In the genomic region with DNA sequence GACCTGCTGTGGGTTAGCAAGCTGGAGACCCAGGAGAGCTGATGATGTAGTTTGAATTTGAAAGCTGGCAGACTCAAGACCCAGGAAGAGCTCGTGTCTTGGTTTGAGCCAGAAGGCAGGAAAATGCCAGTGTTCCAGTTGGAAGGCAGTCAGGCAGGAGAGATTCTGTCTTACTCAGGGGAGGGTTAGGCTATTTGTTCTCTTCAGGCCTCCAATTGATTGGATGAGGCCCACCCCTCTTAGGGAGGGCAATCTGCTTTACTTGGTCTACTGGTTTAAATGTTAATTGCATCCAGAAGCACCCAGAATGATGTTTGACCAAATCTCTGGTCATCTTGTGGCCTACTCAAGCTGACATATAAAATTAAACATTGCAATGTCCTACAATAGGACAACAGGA, we compare ENCODE assay signal across 18 cellular contexts.
"Had no signal": no experiment of that assay in that cellular context is flagged by ENCODE, and none has a peak within 500 bp of the region (broad histone marks: within the 10 kb centered on the region; RNA-seq: fewer than 3 reads in every experiment).

No MANE protein-coding gene starts in this region.

- H3K4me3 ChIP-seq: esophagus squamous epithelium, gastroesophageal sphincter, lung, right atrium auricular region had no signal

- H3K4me1 ChIP-seq: esophagus squamous epithelium, gastroesophageal sphincter, right atrium auricular region had no signal

- H3K9me3 ChIP-seq: esophagus squamous epithelium, gastroesophageal sphincter, neutrophil, right atrium auricular region had no signal

- H3K9me3 Mint-ChIP-seq: natural killer cell treated with Interleukin-12 subunit alpha and Interleukin-12 subunit beta and Interleukin-15 and Interleukin-18, amount 100 ng/mL, for 72 hours had no signal

- H3K27me3 ChIP-seq: gastroesophageal sphincter, right atrium auricular region had no signal

- H3K27ac Mint-ChIP-seq: natural killer cell treated with Interleukin-12 subunit alpha and Interleukin-12 subunit beta and Interleukin-15 and Interleukin-18, amount 100 ng/mL, for 72 hours; type B pancreatic cell had no signal

- ATAC-seq: gastroesophageal sphincter; left colon; left ventricle myocardium superior; natural killer cell treated with Interleukin-12 subunit alpha and Interleukin-12 subunit beta and Interleukin-15 and Interleukin-18, amount 100 ng/mL, for 72 hours had no signal

- H3K27ac ChIP-seq: epithelial cell of prostate, esophagus squamous epithelium, gastroesophageal sphincter, neutrophil, right atrium auricular region had no signal

- H3K36me3 ChIP-seq: esophagus squamous epithelium, gastroesophageal sphincter, neutrophil, right atrium auricular region had no signal

- H3K36me3 Mint-ChIP-seq: natural killer cell treated with Interleukin-12 subunit alpha and Interleukin-12 subunit beta and Interleukin-15 and Interleukin-18, amount 100 ng/mL, for 72 hours; type B pancreatic cell had no signal

- H3K4me3 Mint-ChIP-seq: natural killer cell treated with Interleukin-12 subunit alpha and Interleukin-12 subunit beta and Interleukin-15 and Interleukin-18, amount 100 ng/mL, for 72 hours; type B pancreatic cell had no signal

- DNase-seq: cortex of kidney; effector memory CD4-positive, alpha-beta T cell; esophagus squamous epithelium; foreskin fibroblast; left colon; left ventricle myocardium superior; mesenchymal stem cell; midbrain; small intestine; stimulated activated CD4-positive, alpha-beta T cell treated with anti-CD3 and anti-CD28 coated beads, Interleukin-12 subunit alpha, Interleukin-12 subunit beta, amount 100 ng/mL, for 4 hours; stimulated activated naive CD4-positive, alpha-beta T cell treated with Interleukin-2 at 50 U/mL for 16 hours had no signal
